Comparison of ENCODE assay signal across 11 cellular contexts in the genomic region with DNA sequence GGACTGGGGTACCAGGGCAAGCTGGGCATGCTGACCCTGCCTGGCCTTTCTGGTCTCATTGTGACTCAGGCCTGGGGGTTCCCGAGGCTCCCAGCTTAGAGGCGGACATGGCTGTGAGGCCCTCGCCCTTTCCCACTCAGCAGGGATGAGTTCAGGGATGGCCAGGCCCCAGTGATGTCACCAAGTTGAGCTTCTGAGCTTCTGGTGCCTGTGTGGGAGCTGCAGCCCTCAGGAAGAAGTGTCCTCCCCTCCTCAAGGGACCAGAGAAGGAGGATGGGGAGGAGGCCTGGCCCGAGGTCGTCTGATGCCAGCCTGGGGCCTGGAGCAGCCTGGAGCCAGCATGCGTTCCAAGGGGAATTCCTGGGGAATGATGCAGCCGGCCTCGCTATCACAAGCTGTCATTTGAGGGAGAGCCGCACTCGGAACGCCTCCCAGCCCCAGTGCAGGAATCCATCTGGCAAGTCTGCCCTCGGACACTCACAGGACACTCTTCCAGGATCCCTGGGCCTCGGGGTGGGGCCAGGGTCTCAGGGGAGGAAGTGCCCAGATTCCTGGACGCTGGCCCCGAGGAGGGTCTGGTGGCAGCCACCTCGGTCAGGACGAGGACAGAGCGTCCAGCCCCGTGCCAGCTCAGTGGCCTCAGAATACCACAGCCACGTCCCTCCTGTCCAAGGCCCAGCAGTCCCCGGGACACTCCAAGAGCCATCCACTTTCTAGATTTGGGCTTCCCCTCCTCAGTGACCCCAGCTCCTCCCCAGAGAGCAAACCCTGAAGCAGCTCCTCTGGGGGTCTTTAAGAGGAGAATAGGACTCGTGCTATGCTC.
DNase-seq lines count a peak whose midpoint lies in the region; FAIRE-seq and TF ChIP-seq lines count a peak whose summit lies in the region.
"Had no signal": no experiment of that assay in that cellular context is flagged by ENCODE, and none has a peak within 500 bp of the region (broad histone marks: within the 10 kb centered on the region; RNA-seq: fewer than 3 reads in every experiment).

No MANE protein-coding gene starts in this region.

- H3K9me3 Mint-ChIP-seq in HFFc6 = no peaks in the 10 kb centered on the region
- H3K9me3 Mint-ChIP-seq: activated CD4-positive, alpha-beta T cell treated with anti-CD3 and anti-CD28 coated beads, Interleukin-2, amount 10 ng/mL, durations not matched to agents 7 days and 5 days had no signal

- H3K4me1 ChIP-seq in testis = peaks cover 55% of the 10 kb centered on the region

- peaks cover 2% of the 10 kb centered on the region; the same call in 1 of the 2 replicates for H3K27me3 Mint-ChIP-seq in HFFc6 (ENCODE audit: insufficient read depth)
- H3K27me3 Mint-ChIP-seq: activated CD4-positive, alpha-beta T cell treated with anti-CD3 and anti-CD28 coated beads, Interleukin-2, amount 10 ng/mL, durations not matched to agents 7 days and 5 days had no signal

- H3K9me3 ChIP-seq in testis = no peaks in the 10 kb centered on the region

- FAIRE-seq in D721Med (lab: Jason Lieb, UNC) = no peak
- FAIRE-seq: GM12892 had no signal

- TF ChIP-seq POLR2A in testis (IDR thresholded peaks at IDR 0.05) = no peak

- no peak overlapping the region for H3K4me3 Mint-ChIP-seq in HFFc6
- H3K4me3 Mint-ChIP-seq: activated CD4-positive, alpha-beta T cell treated with anti-CD3 and anti-CD28 coated beads, Interleukin-2, amount 10 ng/mL, durations not matched to agents 7 days and 5 days had no signal

- H3K27ac ChIP-seq in testis = peak overlapping the region in 1 of 2 donors; percentile 75

- peak; percentile 93 for DNase-seq in HFFc6
- DNase-seq in cardiac fibroblast (ENCODE audit: low read depth in 2 of 2) = peak; percentile 80 to 93
- peak; percentile 34 for DNase-seq in kidney epithelial cell (ENCODE audit: low read depth)
- peak; percentile 93 for DNase-seq in testis
- no peak for DNase-seq in DMS53 (lab: John Stamatoyannopoulos, UW)
- DNase-seq in NCI-H748 treated with DMSO at 0.1 percent for 48 hours (lab: John Stamatoyannopoulos, UW) = no peak
- no peak for DNase-seq in middle frontal gyrus (ENCODE audit: extremely low spot score, low spot score)
- DNase-seq in D721Med (ENCODE audit: insufficient read length, low spot score) = no peak
- DNase-seq: activated CD4-positive, alpha-beta T cell treated with anti-CD3 and anti-CD28 coated beads, Interleukin-2, amount 10 ng/mL, durations not matched to agents 7 days and 5 days; stimulated activated CD4-positive, alpha-beta T cell treated with anti-CD3 and anti-CD28 coated beads, Interleukin-12 subunit alpha, Interleukin-12 subunit beta, amount 100 ng/mL, for 4 hours had no signal

- no peaks in the 10 kb centered on the region for H3K36me3 ChIP-seq in kidney epithelial cell (ENCODE audit: control insufficient read depth, insufficient read depth, low read length)
- no peaks in the 10 kb centered on the region for H3K36me3 ChIP-seq in testis (ENCODE audit: low read depth, missing control alignments)

- peaks cover 62% of the 10 kb centered on the region for H3K4me1 Mint-ChIP-seq in HFFc6 (ENCODE audit: low read depth)
- H3K4me1 Mint-ChIP-seq: activated CD4-positive, alpha-beta T cell treated with anti-CD3 and anti-CD28 coated beads, Interleukin-2, amount 10 ng/mL, durations not matched to agents 7 days and 5 days had no signal

- intact Hi-C loops in testis (cut with DNase I; ENCODE audit: low total_unique reads) = no loop called here

- WGBS in testis, 2 donors = 30 to 52% methylated on average over 6 to 22 of the region's 22 CpGs

- H3K27ac Mint-ChIP-seq in HFFc6 = peak overlapping the region; percentile 98
- H3K27ac Mint-ChIP-seq: activated CD4-positive, alpha-beta T cell treated with anti-CD3 and anti-CD28 coated beads, Interleukin-2, amount 10 ng/mL, durations not matched to agents 7 days and 5 days had no signal

- H3K27me3 ChIP-seq in kidney epithelial cell (ENCODE audit: control insufficient read depth, insufficient read depth, low read length) (no peaks in the 10 kb centered on the region), testis (no peaks in the 10 kb centered on the region)

- TF ChIP-seq CTCF in HFFc6 (IDR thresholded peaks at IDR 0.05) (no peak), cardiac fibroblast (IDR thresholded peaks at IDR 0.05; ENCODE audit: low read depth, low read length) (no peak), kidney epithelial cell (IDR thresholded peaks at IDR 0.05; ENCODE audit: insufficient read depth, low read length, poor library complexity, severe bottlenecking) (no peak), testis (IDR thresholded peaks at IDR 0.05) (no peak), D721Med (IDR thresholded peaks at IDR 0.05; ENCODE audit: insufficient read depth, missing control alignments) (no peak)

- H3K36me3 Mint-ChIP-seq in HFFc6 (ENCODE audit: low read depth) = peaks cover 9% of the 10 kb centered on the region

- no peak overlapping the region for H3K4me3 ChIP-seq in cardiac fibroblast (replicated peaks in 1 of 2; ENCODE audit: low read depth in 2 of 2, low read length in 2 of 2)
- no peak overlapping the region for H3K4me3 ChIP-seq in kidney epithelial cell (ENCODE audit: low read depth, low read length)
- no peak overlapping the region for H3K4me3 ChIP-seq in testis

Comparison
In these comparisons a context has a peak if more than half of its experiments do, and no peak if none do; other contexts are left out.
1. DNase-seq: peak in HFFc6 (single experiment), cardiac fibroblast (2 of 2), kidney epithelial cell (single experiment) and testis (single experiment); none in DMS53 (single experiment), NCI-H748 treated with DMSO at 0.1 percent for 48 hours (single experiment), middle frontal gyrus (single experiment) and D721Med (single experiment).